Comparison of ENCODE assay signal across 1 cellular context in genomic region chr7:137962875-137963507, GRCh38.
TF ChIP-seq lines count a peak whose summit lies in the region.

No MANE protein-coding gene starts in this region.

TF ChIP-seq in K562, 482 proteins besides CTCF, POLR2A, EP300 and RAD21 (continued from another document and continues in another):
- TF ChIP-seq CREB5 (CRISPR knock-in tag; IDR thresholded peaks at IDR 0.05) (no peak), ATF7 (IDR thresholded peaks at IDR 0.05) (peak; percentile 98), ESRRB (CRISPR knock-in tag; IDR thresholded peaks at IDR 0.05; ENCODE audit: borderline replicate concordance) (no peak), TCFL5 (CRISPR knock-in tag; conservative IDR thresholded peaks at IDR 0.05) (no peak), CSDE1 (IDR thresholded peaks at IDR 0.05) (no peak), ZNF133 (CRISPR knock-in tag; IDR thresholded peaks at IDR 0.05) (no peak), GTF2B (IDR thresholded peaks at IDR 0.05; ENCODE audit: extremely low read depth, insufficient read length) (no peak), NFE2L1 (tag; IDR thresholded peaks at IDR 0.05; ENCODE audit: borderline replicate concordance, low read depth) (no peak), ZNF592 (IDR thresholded peaks at IDR 0.05) (peak; percentile 72), SUPT5H (IDR thresholded peaks at IDR 0.05) (no peak), JUN (IDR thresholded peaks at IDR 0.05; ENCODE audit: borderline replicate concordance, low read depth, low read length) (peak; percentile 99), JUN (CRISPR knock-in tag; IDR thresholded peaks at IDR 0.05; ENCODE audit: borderline replicate concordance) (no peak), FOXP4 (CRISPR knock-in tag; IDR thresholded peaks at IDR 0.05; ENCODE audit: borderline replicate concordance) (no peak), ZNF282 (CRISPR knock-in tag; IDR thresholded peaks at IDR 0.05) (no peak), CREB3L1 (IDR thresholded peaks at IDR 0.05; ENCODE audit: borderline replicate concordance, low read depth) (no peak), HMG20A (CRISPR knock-in tag; conservative IDR thresholded peaks at IDR 0.05) (no peak), RBM17 (IDR thresholded peaks at IDR 0.05; ENCODE audit: borderline replicate concordance, low read depth, low read length) (no peak), STAT5A (IDR thresholded peaks at IDR 0.05; ENCODE audit: borderline replicate concordance, low read length) (peak; percentile 94), MLLT1 (IDR thresholded peaks at IDR 0.05) (peak; percentile 19 to 45; a peak in 1 of 4 replicates), ZNF184 (CRISPR knock-in tag; IDR thresholded peaks at IDR 0.05) (no peak), ZFPM2 (CRISPR knock-in tag; IDR thresholded peaks at IDR 0.05) (no peak), ZNF175 (CRISPR knock-in tag; IDR thresholded peaks at IDR 0.05; ENCODE audit: low read depth) (peak; percentile 73), PHF20 (IDR thresholded peaks at IDR 0.05; ENCODE audit: partially characterized antibody) (no peak), HNRNPH1 (optimal IDR thresholded peaks at IDR 0.05; ENCODE audit: low read depth, low read length) (no peak), SNAPC5 (CRISPR knock-in tag; IDR thresholded peaks at IDR 0.05) (no peak), IRF2 (CRISPR knock-in tag; IDR thresholded peaks at IDR 0.05) (no peak), ZNF165 (CRISPR knock-in tag; IDR thresholded peaks at IDR 0.05; ENCODE audit: borderline replicate concordance) (no peak), RBM15 (IDR thresholded peaks at IDR 0.05; ENCODE audit: insufficient read depth, low read length) (no peak), CBX1 (IDR thresholded peaks at IDR 0.05; ENCODE audit: low read depth) (no peak), NCOA6 (IDR thresholded peaks at IDR 0.05) (0 out of 2 replicates have a peak, but pooled peaks have one; percentile 51), TRIM25 (IDR thresholded peaks at IDR 0.05; ENCODE audit: borderline replicate concordance) (no peak), KLF10 (CRISPR knock-in tag; IDR thresholded peaks at IDR 0.05) (no peak), MXI1 (IDR thresholded peaks at IDR 0.05; ENCODE audit: low read depth, low read length) (no peak), MBD2 (IDR thresholded peaks at IDR 0.05; ENCODE audit: borderline replicate concordance, low read depth) (peak; percentile 88), PRMT5 (CRISPR knock-in tag; IDR thresholded peaks at IDR 0.05) (no peak), GTF2A2 (tag; IDR thresholded peaks at IDR 0.05) (no peak), ZNF324 (CRISPR knock-in tag; IDR thresholded peaks at IDR 0.05) (no peak), CBFB (CRISPR knock-in tag; IDR thresholded peaks at IDR 0.05) (no peak), NKRF (IDR thresholded peaks at IDR 0.05; ENCODE audit: borderline replicate concordance) (no peak), NFXL1 (CRISPR knock-in tag; IDR thresholded peaks at IDR 0.05) (no peak), CREBBP (IDR thresholded peaks at IDR 0.05; ENCODE audit: low read depth, low read length) (no peak), MEF2A (IDR thresholded peaks at IDR 0.05; ENCODE audit: control insufficient read depth, low read depth, low read length) (peak; percentile 54; the same call in 1 of the 2 replicates), ZBTB2 (IDR thresholded peaks at IDR 0.05) (peak; percentile 79), KDM1A (IDR thresholded peaks at IDR 0.05) (peak; percentile 92 to 94), ZNF174 (CRISPR knock-in tag; IDR thresholded peaks at IDR 0.05) (no peak), ZNF551 (CRISPR knock-in tag; IDR thresholded peaks at IDR 0.05) (0 out of 2 replicates have a peak, but pooled peaks have one; percentile 49), ETS1 (conservative IDR thresholded peaks at IDR 0.05; ENCODE audit: control insufficient read depth, low read depth, low read length) (no peak), FOXA3 (CRISPR knock-in tag; conservative IDR thresholded peaks at IDR 0.05 in 1 of 2, IDR thresholded peaks at IDR 0.05 in 1 of 2) (peak; percentile 96 to 98)
